ENCODE assay signal across 1 cellular context in the genomic region with DNA sequence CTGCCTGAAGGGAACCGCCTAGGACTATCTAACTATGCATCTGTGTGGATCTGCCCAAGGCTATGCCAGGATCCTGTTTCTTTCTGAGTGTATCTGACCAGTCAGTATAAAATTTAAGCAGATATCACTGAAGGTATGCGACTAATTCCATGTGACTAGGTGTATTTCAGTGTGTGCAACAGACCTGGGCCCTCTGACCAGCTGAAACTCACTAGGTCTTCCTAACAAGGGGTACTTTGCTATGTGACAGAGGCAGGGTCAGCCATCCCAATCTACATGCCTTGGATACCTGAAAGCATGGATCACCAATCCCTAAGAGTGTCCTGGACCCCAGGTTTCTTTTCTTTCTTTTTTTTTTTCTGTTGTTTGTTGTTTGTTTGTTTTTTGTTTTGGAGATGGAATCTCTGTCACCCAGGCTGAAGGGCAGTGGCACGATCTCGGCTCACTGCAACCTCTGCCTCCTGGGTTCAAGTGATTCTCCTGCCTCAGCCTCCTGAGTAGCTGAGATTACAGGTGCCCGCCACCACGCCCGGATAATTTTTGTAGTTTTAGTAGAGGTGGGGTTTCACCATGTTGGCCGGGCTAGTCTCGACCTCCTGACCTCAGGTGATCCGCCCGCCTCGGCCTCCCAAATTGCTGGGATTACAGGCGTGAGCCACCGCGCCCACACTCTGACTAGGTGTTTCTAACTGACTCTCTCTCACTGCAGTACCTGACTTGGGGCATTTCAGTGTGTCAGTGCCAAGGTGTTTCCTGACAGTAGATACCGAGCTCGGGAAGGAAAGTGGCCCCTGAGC.
TF ChIP-seq lines count a peak whose summit lies in the region.

No MANE protein-coding gene starts in this region.

TF ChIP-seq in endothelial cell of umbilical vein, 7 proteins besides CTCF, POLR2A, EP300 and RAD21:
- TF ChIP-seq MYC (IDR thresholded peaks at IDR 0.05; ENCODE audit: low read depth, low read length) (no peak), FOS (IDR thresholded peaks at IDR 0.05; ENCODE audit: borderline replicate concordance, insufficient read depth, low read length) (no peak), JUN (IDR thresholded peaks at IDR 0.05; ENCODE audit: borderline replicate concordance, insufficient read depth, insufficient read length, low read depth) (no peak), EZH2 (IDR thresholded peaks at IDR 0.05; ENCODE audit: borderline replicate concordance, low read depth, low read length, severe bottlenecking) (no peak), POLR2AphosphoS5 (IDR thresholded peaks at IDR 0.05; ENCODE audit: insufficient read depth, low read depth, low read length) (no peak), GATA2 (IDR thresholded peaks at IDR 0.05; ENCODE audit: insufficient read depth, insufficient read length, low read depth, low read length) (no peak), MAX (IDR thresholded peaks at IDR 0.05; ENCODE audit: insufficient read depth, insufficient read length) (no peak)
